21 cellular contexts compared by ENCODE assay signal in the genomic region with DNA sequence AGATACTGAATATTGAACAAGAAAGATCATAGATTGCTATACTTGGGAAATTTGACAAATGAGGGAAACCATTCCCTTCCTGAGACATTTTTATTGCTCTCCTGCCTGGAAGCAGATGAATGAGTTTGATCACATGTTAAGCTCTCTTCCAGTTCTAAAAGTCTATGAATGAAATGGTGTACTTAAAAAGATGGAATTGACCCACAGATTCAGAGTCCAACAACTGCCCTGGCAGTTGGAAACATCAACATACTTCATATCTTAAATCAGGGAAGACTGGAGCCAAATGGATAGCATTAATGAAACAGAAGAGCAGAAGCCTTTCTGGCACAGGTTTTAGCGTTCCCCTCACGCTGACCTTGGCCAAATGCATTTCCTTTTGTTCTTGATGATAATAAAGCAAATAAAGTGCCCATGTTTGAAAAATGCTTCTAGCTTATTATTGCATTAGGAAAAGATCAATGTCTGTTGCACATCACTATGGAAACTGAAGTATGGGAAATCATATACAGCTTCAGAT.
"Had no signal": no experiment of that assay in that cellular context is flagged by ENCODE, and none has a peak within 500 bp of the region (broad histone marks: within the 10 kb centered on the region; RNA-seq: fewer than 3 reads in every experiment).

No MANE protein-coding gene starts in this region.

- H3K27me3 Mint-ChIP-seq: naive B cell; progenitor cell of endocrine pancreas; stimulated activated naive CD8-positive, alpha-beta T cell treated with anti-CD3 and anti-CD28 coated beads, Interleukin-15, Interleukin-2, amounts not matched to agents 100 ng/mL and 50 ng/mL, for 24 hours had no signal

- H3K4me1 ChIP-seq: esophagus squamous epithelium, gastroesophageal sphincter, lower lobe of right lung, pancreas, tibial artery, upper lobe of left lung, vagina had no signal

- ATAC-seq: gastroesophageal sphincter; lower lobe of right lung; right cardiac atrium; stimulated activated effector memory CD8-positive, alpha-beta T cell treated with anti-CD3 and anti-CD28 coated beads, Interleukin-12 subunit alpha, Interleukin-12 subunit beta, amount 100 ng/mL, for 72 hours had no signal

- H3K36me3 ChIP-seq: esophagus squamous epithelium, gastroesophageal sphincter, left ventricle myocardium inferior, lower lobe of right lung, pancreas, tibial artery, upper lobe of left lung, vagina had no signal

- H3K27me3 ChIP-seq: esophagus squamous epithelium, gastroesophageal sphincter, pancreas, tibial artery, upper lobe of left lung, vagina had no signal

- H3K4me1 Mint-ChIP-seq: memory B cell; naive B cell; stimulated activated effector memory CD8-positive, alpha-beta T cell treated with anti-CD3 and anti-CD28 coated beads, Interleukin-12 subunit alpha, Interleukin-12 subunit beta, amount 100 ng/mL, for 72 hours had no signal

- DNase-seq: dermis blood vessel endothelial cell; esophagus squamous epithelium; foreskin fibroblast; glutamatergic neuron; left ventricle myocardium inferior; lower lobe of right lung; naive B cell; occipital lobe; right cardiac atrium; stimulated activated CD4-positive, alpha-beta T cell treated with anti-CD3 and anti-CD28 coated beads, Interleukin-4, amount 100 ng/mL, for 1 hour; stimulated activated CD8-positive, alpha-beta memory T cell treated with anti-CD3 and anti-CD28 coated beads, Interleukin-4, amount 100 ng/mL, for 48 hours; tibial artery; upper lobe of left lung had no signal

- H3K9me3 ChIP-seq: esophagus squamous epithelium, gastroesophageal sphincter, left ventricle myocardium inferior, lower lobe of right lung, pancreas, tibial artery, upper lobe of left lung, vagina had no signal

- H3K4me3 ChIP-seq: esophagus squamous epithelium, gastroesophageal sphincter, left ventricle myocardium inferior, lower lobe of right lung, pancreas, tibial artery, upper lobe of left lung, vagina had no signal

- H3K4me3 Mint-ChIP-seq: memory B cell; naive B cell; nephron; stimulated activated effector memory CD8-positive, alpha-beta T cell treated with anti-CD3 and anti-CD28 coated beads, Interleukin-12 subunit alpha, Interleukin-12 subunit beta, amount 100 ng/mL, for 72 hours; stimulated activated naive CD8-positive, alpha-beta T cell treated with anti-CD3 and anti-CD28 coated beads, Interleukin-15, Interleukin-2, amounts not matched to agents 100 ng/mL and 50 ng/mL, for 24 hours had no signal

- H3K27ac Mint-ChIP-seq: memory B cell; naive B cell; nephron; progenitor cell of endocrine pancreas; stimulated activated effector memory CD8-positive, alpha-beta T cell treated with anti-CD3 and anti-CD28 coated beads, Interleukin-12 subunit alpha, Interleukin-12 subunit beta, amount 100 ng/mL, for 72 hours; stimulated activated naive CD8-positive, alpha-beta T cell treated with anti-CD3 and anti-CD28 coated beads, Interleukin-15, Interleukin-2, amounts not matched to agents 100 ng/mL and 50 ng/mL, for 24 hours had no signal

- H3K36me3 Mint-ChIP-seq: memory B cell; naive B cell; stimulated activated effector memory CD8-positive, alpha-beta T cell treated with anti-CD3 and anti-CD28 coated beads, Interleukin-12 subunit alpha, Interleukin-12 subunit beta, amount 100 ng/mL, for 72 hours had no signal

- H3K27ac ChIP-seq: esophagus squamous epithelium, gastroesophageal sphincter, left ventricle myocardium inferior, lower lobe of right lung, pancreas, tibial artery, upper lobe of left lung, vagina had no signal
